In genomic region chr12:58346032-58346632, GRCh38 we compare ENCODE assay signal across 2 cellular contexts.
TF ChIP-seq lines count a peak whose summit lies in the region.

No MANE protein-coding gene starts in this region.

TF ChIP-seq in A549, 52 proteins besides CTCF, POLR2A, EP300 and RAD21:
- no peak for TF ChIP-seq REST (IDR thresholded peaks at IDR 0.05)
- TF ChIP-seq FOSL2 (IDR thresholded peaks at IDR 0.05): no peak
- no peak for TF ChIP-seq FOSL2 (CRISPR knock-in tag; IDR thresholded peaks at IDR 0.05)
- TF ChIP-seq HDAC2 (IDR thresholded peaks at IDR 0.05): no peak
- TF ChIP-seq SMC3 (IDR thresholded peaks at IDR 0.05): peak; percentile 93
- TF ChIP-seq RNF2 (IDR thresholded peaks at IDR 0.05; ENCODE audit: borderline replicate concordance, low read depth): no peak

TF ChIP-seq in GM12878, 131 proteins besides CTCF, POLR2A, EP300 and RAD21 (continued from another document):
- TF ChIP-seq ZNF592 (IDR thresholded peaks at IDR 0.05) (0 out of 2 replicates have a peak, but pooled peaks have one; percentile 25), SMC3 (IDR thresholded peaks at IDR 0.05; ENCODE audit: borderline replicate concordance, low read length) (peak; percentile 76)
TF ChIP-seq in GM12878: peak in this region for 2.
